In genomic region chr11:76151561-76152085, GRCh38 we compare ENCODE assay signal across 7 cellular contexts. TPM values are rescaled to one million over a fixed set of nuclear protein-coding genes. Genes with fewer than 3 reads are reported as not detected.
DNase-seq lines count a peak whose midpoint lies in the region; ATAC-seq and TF ChIP-seq lines count a peak whose summit lies in the region.

No MANE protein-coding gene starts in this region.

- H3K4me3 Mint-ChIP-seq in Caco-2 (ENCODE audit: unreplicated experiment) (peak overlapping the region; percentile 56), natural killer cell (peak overlapping the region; percentile 84)
- peak overlapping the region; percentile 73 for H3K4me3 Mint-ChIP-seq in activated CD8-positive, alpha-beta T cell treated with anti-CD3 and anti-CD28 coated beads, Interleukin-2, amount 10 ng/mL, durations not matched to agents 7 days and 5 days

- ATAC-seq in HG03354 (IDR thresholded peaks at IDR 0.05; ENCODE audit: poor library complexity, severe bottlenecking, unreplicated experiment) = peak; percentile 3
- ATAC-seq in activated CD8-positive, alpha-beta T cell treated with anti-CD3 and anti-CD28 coated beads, Interleukin-2, amount 10 ng/mL, durations not matched to agents 7 days and 5 days = peak; percentile 4
- ATAC-seq in natural killer cell = no peak

- H3K27me3 Mint-ChIP-seq in Caco-2 (ENCODE audit: insufficient read depth, unreplicated experiment) = no peaks in the 10 kb centered on the region
- peaks cover 7% of the 10 kb centered on the region for H3K27me3 Mint-ChIP-seq in activated CD8-positive, alpha-beta T cell treated with anti-CD3 and anti-CD28 coated beads, Interleukin-2, amount 10 ng/mL, durations not matched to agents 7 days and 5 days (ENCODE audit: low read depth)
- H3K27me3 Mint-ChIP-seq in natural killer cell (ENCODE audit: low read depth in 2 of 2) = peaks cover 0 to 2% of the 10 kb centered on the region in 2 donors

- H3K36me3 Mint-ChIP-seq in Caco-2 (ENCODE audit: insufficient read depth, unreplicated experiment) (peaks cover 6% of the 10 kb centered on the region), natural killer cell (no peaks in the 10 kb centered on the region)
- H3K36me3 Mint-ChIP-seq in activated CD8-positive, alpha-beta T cell treated with anti-CD3 and anti-CD28 coated beads, Interleukin-2, amount 10 ng/mL, durations not matched to agents 7 days and 5 days (ENCODE audit: low read depth) = no peaks in the 10 kb centered on the region

- no peak overlapping the region for H3K27ac ChIP-seq in SK-N-SH (ENCODE audit: low read depth in 2 of 2, low read length in 1 of 2)

- DNase-seq in Caco-2 = peak in 1 of 2 experiments; percentile 42
- no peak for DNase-seq in activated CD8-positive, alpha-beta T cell treated with anti-CD3 and anti-CD28 coated beads, Interleukin-2, amount 10 ng/mL, durations not matched to agents 7 days and 5 days
- DNase-seq in natural killer cell = no peak
- DNase-seq in SKM-1 treated with dmso at 0.1 percent for 144 hours (lab: John Stamatoyannopoulos, UW; ENCODE audit: unreplicated experiment) = no peak
- no peak for DNase-seq in SK-N-SH
- DNase-seq in hepatic stellate cell (ENCODE audit: low spot score) = no peak

- H3K9ac ChIP-seq in SK-N-SH = no peak overlapping the region

- POLR2A ChIA-PET in Caco-2 (lab: Charles Lee) = interaction anchor here (0.8 kb wide), 1 partner anchor 57 kb away, joined by 3 read pairs; no protein-coding TSS in a partner anchor
- POLR2A ChIA-PET in activated CD8-positive, alpha-beta T cell treated with anti-CD3 and anti-CD28 coated beads, Interleukin-2, amount 10 ng/mL, durations not matched to agents 7 days and 5 days (lab: Charles Lee) = interaction anchor here (0.9 kb wide), 1 partner anchor 171 kb away, joined by 3 read pairs; no protein-coding TSS in a partner anchor
- POLR2A ChIA-PET in SK-N-SH (lab: Yijun Ruan, JAX) = no interaction called here

- TF ChIP-seq CTCF in Caco-2 (IDR thresholded peaks at IDR 0.05; ENCODE audit: insufficient read depth in 1 of 2, low read depth in 1 of 2, low read length in 1 of 2, severe bottlenecking in 1 of 2, unreplicated experiment in 1 of 2) (no peak), natural killer cell (IDR thresholded peaks at IDR 0.05) (no peak), SK-N-SH (IDR thresholded peaks at IDR 0.05) (no peak)

- no peaks in the 10 kb centered on the region for H3K9me2 ChIP-seq in SK-N-SH

- H3K4me3 ChIP-seq in Caco-2 (ENCODE audit: low read depth, low read length) (no peak overlapping the region), SK-N-SH (ENCODE audit: low read depth in 2 of 2, low read length in 1 of 2) (no peak overlapping the region)

- 67% methylated on average over 3 of the region's 5 CpGs for WGBS in SK-N-SH (ENCODE audit: low lambda C conversion rate)

- H3K36me3 ChIP-seq in Caco-2 (ENCODE audit: control insufficient read depth, insufficient read depth, low read length) (no peaks in the 10 kb centered on the region), SK-N-SH (replicated peaks in 1 of 2; ENCODE audit: control insufficient read depth in 1 of 2, insufficient read depth in 2 of 2, low read length in 1 of 2) (no peaks in the 10 kb centered on the region)

- no peaks in the 10 kb centered on the region for H3K9me3 Mint-ChIP-seq in Caco-2 (ENCODE audit: unreplicated experiment)
- no peaks in the 10 kb centered on the region for H3K9me3 Mint-ChIP-seq in activated CD8-positive, alpha-beta T cell treated with anti-CD3 and anti-CD28 coated beads, Interleukin-2, amount 10 ng/mL, durations not matched to agents 7 days and 5 days (ENCODE audit: insufficient read depth)
- H3K9me3 Mint-ChIP-seq in natural killer cell = no peaks in the 10 kb centered on the region

- no peak overlapping the region for H3K4me2 ChIP-seq in SK-N-SH

- TF ChIP-seq RAD21 in SK-N-SH (IDR thresholded peaks at IDR 0.05; ENCODE audit: low read length) = no peak

- no peak overlapping the region for H2AFZ ChIP-seq in SK-N-SH (ENCODE audit: low read depth)

- BruUV-seq in Caco-2 (replicated peaks; lab: Mats Ljungman, UMichigan) = no TSS peak

- no peaks in the 10 kb centered on the region for H3K79me2 ChIP-seq in SK-N-SH (ENCODE audit: insufficient read depth)

- CTCF ChIA-PET in Caco-2 (lab: Charles Lee) = interaction anchor here (0.8 to 1.3 kb wide), 2 partner anchors 56 to 255 kb away, joined by 3 read pairs; no protein-coding TSS in a partner anchor
- CTCF ChIA-PET in activated CD8-positive, alpha-beta T cell treated with anti-CD3 and anti-CD28 coated beads, Interleukin-2, amount 10 ng/mL, durations not matched to agents 7 days and 5 days (lab: Charles Lee) = interaction anchor here (0.6 to 3.2 kb wide), 48 partner anchors 8 to 466 kb away, joined by 3 to 148 read pairs (median 4); partner anchors contain the start of gene UVRAG
- CTCF ChIA-PET in SK-N-SH (lab: Yijun Ruan, JAX) = interaction anchor here (1.2 kb wide), 1 partner anchor 56 kb away, joined by 5 read pairs; no protein-coding TSS in a partner anchor

- H3K4me1 Mint-ChIP-seq in Caco-2 (ENCODE audit: low read depth, unreplicated experiment) (peaks cover 66% of the 10 kb centered on the region), natural killer cell (peaks cover 36 to 37% of the 10 kb centered on the region in 2 donors)
- H3K4me1 Mint-ChIP-seq in activated CD8-positive, alpha-beta T cell treated with anti-CD3 and anti-CD28 coated beads, Interleukin-2, amount 10 ng/mL, durations not matched to agents 7 days and 5 days (ENCODE audit: low read depth) = peaks cover 26% of the 10 kb centered on the region

- H3K27me3 ChIP-seq in Caco-2 (replicated peaks; ENCODE audit: control insufficient read depth, insufficient read depth, low read length) (no peaks in the 10 kb centered on the region), SK-N-SH (ENCODE audit: insufficient read depth) (no peaks in the 10 kb centered on the region)

- no peaks in the 10 kb centered on the region for H4K20me1 ChIP-seq in SK-N-SH (ENCODE audit: insufficient read depth)

- H3K4me1 ChIP-seq in Caco-2 = peaks cover 81% of the 10 kb centered on the region
- H3K4me1 ChIP-seq in SK-N-SH (ENCODE audit: control insufficient read depth in 1 of 2, insufficient read depth in 2 of 2, low read depth in 1 of 2, low read length in 1 of 2) = peaks cover 0 to 31% of the 10 kb centered on the region in 2 experiments; a peak in 2 of 4 replicates

- no peaks in the 10 kb centered on the region for H3K9me3 ChIP-seq in Caco-2
- no peaks in the 10 kb centered on the region for H3K9me3 ChIP-seq in SK-N-SH

- no peaks in the 10 kb centered on the region for H3F3A ChIP-seq in SK-N-SH (replicated peaks; ENCODE audit: insufficient read depth)

- no peak for TF ChIP-seq EP300 in SK-N-SH (IDR thresholded peaks at IDR 0.05; ENCODE audit: borderline replicate concordance in 1 of 2, low read depth in 1 of 2, low read length in 1 of 2)

- intact Hi-C loops in Caco-2 (cut with micrococcal nuclease; ENCODE audit: unreplicated experiment) = loop anchor here (2.0 kb wide), 1 partner anchor 55 kb away; the partner anchor contains the start of gene WNT11
- intact Hi-C loops in natural killer cell (cut with micrococcal nuclease) = loop anchor here (1.0 to 5.0 kb wide), 3 partner anchors 56 to 349 kb away; partner anchors contain the start of gene WNT11

- peak overlapping the region; percentile 90 for H3K27ac Mint-ChIP-seq in Caco-2 (ENCODE audit: unreplicated experiment)
- peak overlapping the region; percentile 16 for H3K27ac Mint-ChIP-seq in activated CD8-positive, alpha-beta T cell treated with anti-CD3 and anti-CD28 coated beads, Interleukin-2, amount 10 ng/mL, durations not matched to agents 7 days and 5 days
- H3K27ac Mint-ChIP-seq in natural killer cell = peak overlapping the region; percentile 88 to 92

TF ChIP-seq in SK-N-SH, 30 proteins besides CTCF, POLR2A, EP300 and RAD21:
- no peak for TF ChIP-seq JUND (IDR thresholded peaks at IDR 0.05)
- no peak for TF ChIP-seq FOXJ3 (CRISPR knock-in tag; IDR thresholded peaks at IDR 0.05)
- no peak for TF ChIP-seq RCOR1 (IDR thresholded peaks at IDR 0.05; ENCODE audit: low read length)
- TF ChIP-seq GATA2 (CRISPR knock-in tag; IDR thresholded peaks at IDR 0.05) = no peak
- TF ChIP-seq USF2 (IDR thresholded peaks at IDR 0.05; ENCODE audit: borderline replicate concordance, low read depth, low read length) = no peak
- TF ChIP-seq POLR2AphosphoS5 (IDR thresholded peaks at IDR 0.05; ENCODE audit: low read depth, low read length) = no peak
- no peak for TF ChIP-seq MAX (IDR thresholded peaks at IDR 0.05; ENCODE audit: low read depth)
TF ChIP-seq in SK-N-SH: peak in this region for 0.

RNA-seq across cellular contexts. Expression of gene WNT11, which starts 54.7 kb away (rescaled TPM):
- 22.6 and 29.0 TPM in 2 replicates for total RNA-seq in Caco-2 (2022)
- total RNA-seq in activated CD8-positive, alpha-beta T cell treated with anti-CD3 and anti-CD28 coated beads, Interleukin-2, amount 10 ng/mL, durations not matched to agents 7 days and 5 days = under 1 TPM; 0.26 to 0.83 TPM
- 1 to 10 TPM in 1 of 3 donors, under 1 TPM in 2; 0.47 to 1.3 (median 0.80) TPM for total RNA-seq in natural killer cell
- polyA plus RNA-seq in SK-N-SH (2012; rRNA removed) = 0.43 and 0.70 TPM in 2 replicates
- 0.21 and 0.33 TPM in 2 replicates for polyA plus RNA-seq in SK-N-SH (2012; cell fraction: cytosol; rRNA removed)
- polyA plus RNA-seq in SK-N-SH (2012; cell fraction: nucleus; rRNA removed) = 0.74 and 0.83 TPM in 2 replicates

Comparison
In these comparisons a context has a peak if more than half of its experiments do, and no peak if none do; other contexts are left out.
1. H3K27ac Mint-ChIP-seq: peak in every context shown above with its lines; median percentile 90 in Caco-2; 90 in natural killer cell; 16 in activated CD8-positive, alpha-beta T cell treated with anti-CD3 and anti-CD28 coated beads, Interleukin-2, amount 10 ng/mL, durations not matched to agents 7 days and 5 days.
2. ATAC-seq: peak in HG03354 (single experiment) and activated CD8-positive, alpha-beta T cell treated with anti-CD3 and anti-CD28 coated beads, Interleukin-2, amount 10 ng/mL, durations not matched to agents 7 days and 5 days (single experiment); none in natural killer cell (0 of 3).
3. RNA of gene WNT11, which starts 54.7 kb away (total RNA-seq): 22.6 to 29.0 TPM in Caco-2; 0.26 to 0.83 TPM in activated CD8-positive, alpha-beta T cell treated with anti-CD3 and anti-CD28 coated beads, Interleukin-2, amount 10 ng/mL, durations not matched to agents 7 days and 5 days and 0.47 to 1.3 TPM in natural killer cell; every median in the first group is over 10 times any median in the second.
4. Peak in every context shown above with its lines, with median percentiles within 50 percentile points of each other: H3K4me3 Mint-ChIP-seq.